ENCODE assay signal across 8 cellular contexts in the genomic region with DNA sequence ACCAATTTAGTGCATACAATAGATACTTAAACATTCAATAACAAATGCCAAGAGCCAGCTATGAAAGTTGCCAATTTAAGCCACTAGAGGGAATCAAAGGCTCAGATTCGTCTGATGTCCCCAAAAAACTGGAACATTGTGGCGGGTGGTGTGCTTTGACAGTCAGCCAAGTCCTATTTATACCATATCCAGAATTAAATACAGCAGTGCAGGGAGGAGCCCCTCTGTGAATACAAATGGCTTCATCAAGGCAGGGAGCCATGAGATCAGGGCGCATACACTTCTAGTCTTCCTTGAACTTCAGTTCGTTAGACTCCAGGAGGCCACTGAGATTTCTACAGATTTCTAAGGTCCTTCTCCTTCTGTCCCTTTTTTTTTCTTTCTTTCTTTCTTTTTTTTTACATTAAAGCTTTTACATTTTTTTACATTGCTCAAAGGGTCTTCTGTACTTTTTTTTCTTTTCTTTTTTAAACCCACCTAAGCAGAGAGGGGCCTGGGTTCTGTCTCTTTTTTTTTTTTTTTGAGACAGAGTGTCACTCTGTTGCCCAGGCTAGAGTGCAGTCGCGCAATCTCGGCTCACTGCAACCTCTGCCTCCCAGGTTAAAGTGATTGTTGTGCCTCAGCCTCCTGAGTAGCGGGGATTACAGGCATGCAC. TPM values are rescaled to one million over a fixed set of nuclear protein-coding genes. Genes with fewer than 3 reads are reported as not detected.
DNase-seq lines count a peak whose midpoint lies in the region; ATAC-seq and TF ChIP-seq lines count a peak whose summit lies in the region.

No MANE protein-coding gene starts in this region.

- H3K4me3 Mint-ChIP-seq in activated naive CD8-positive, alpha-beta T cell treated with anti-CD3 and anti-CD28 coated beads, Interleukin-2, amount 10 ng/mL, durations not matched to agents 7 days and 5 days, result no peak overlapping the region
- no peak overlapping the region for H3K4me3 Mint-ChIP-seq in glutamatergic neuron (ENCODE audit: unreplicated experiment)
- H3K4me3 Mint-ChIP-seq in T-helper 2 cell treated with Interferon-gamma antibody and Interleukin-4, amounts not matched to agents 5 μg/mL and 100 μg/mL, for 36 hours, result no peak overlapping the region

- no peak overlapping the region for H3K4ac ChIP-seq in trophoblast cell (ENCODE audit: low read depth, low read length)

- H2AFZ ChIP-seq in trophoblast cell (ENCODE audit: insufficient read depth, low read length, poor library complexity), result no peak overlapping the region

- no peak overlapping the region for H3K14ac ChIP-seq in trophoblast cell (ENCODE audit: low read length)

- H3K27ac ChIP-seq in trophoblast cell (ENCODE audit: low read depth, low read length), result no peak overlapping the region

- no peak overlapping the region for H3K9ac ChIP-seq in trophoblast cell (ENCODE audit: low read length)

- no peak overlapping the region for H4K12ac ChIP-seq in trophoblast cell (ENCODE audit: low read depth, low read length)

- TF ChIP-seq CTCF in glutamatergic neuron (IDR thresholded peaks at IDR 0.05; ENCODE audit: partially characterized antibody, unreplicated experiment), result peak; percentile 75

- H3K27me3 Mint-ChIP-seq in activated naive CD8-positive, alpha-beta T cell treated with anti-CD3 and anti-CD28 coated beads, Interleukin-2, amount 10 ng/mL, durations not matched to agents 7 days and 5 days, result peaks cover 9% of the 10 kb centered on the region
- H3K27me3 Mint-ChIP-seq in glutamatergic neuron (ENCODE audit: unreplicated experiment), result peaks cover 3% of the 10 kb centered on the region
- H3K27me3 Mint-ChIP-seq in T-helper 2 cell treated with Interferon-gamma antibody and Interleukin-4, amounts not matched to agents 5 μg/mL and 100 μg/mL, for 36 hours (ENCODE audit: low read depth), result peaks cover 5% of the 10 kb centered on the region

- H3K23ac ChIP-seq in trophoblast cell (ENCODE audit: low read length), result no peak overlapping the region

- ATAC-seq in activated naive CD8-positive, alpha-beta T cell treated with anti-CD3 and anti-CD28 coated beads, Interleukin-2, amount 10 ng/mL, durations not matched to agents 7 days and 5 days (ENCODE audit: low read depth), result peak; percentile 70
- no peak for ATAC-seq in HG02678 (IDR thresholded peaks at IDR 0.05; ENCODE audit: unreplicated experiment)

- H3K4me1 Mint-ChIP-seq in activated naive CD8-positive, alpha-beta T cell treated with anti-CD3 and anti-CD28 coated beads, Interleukin-2, amount 10 ng/mL, durations not matched to agents 7 days and 5 days, result peaks cover 13% of the 10 kb centered on the region
- H3K4me1 Mint-ChIP-seq in glutamatergic neuron (ENCODE audit: low read depth, unreplicated experiment), result peaks cover 5% of the 10 kb centered on the region
- peaks cover 16% of the 10 kb centered on the region for H3K4me1 Mint-ChIP-seq in T-helper 2 cell treated with Interferon-gamma antibody and Interleukin-4, amounts not matched to agents 5 μg/mL and 100 μg/mL, for 36 hours (ENCODE audit: low read depth)

- H3K18ac ChIP-seq in trophoblast cell (ENCODE audit: low read length), result no peak overlapping the region

- no peaks in the 10 kb centered on the region for H3K36me3 Mint-ChIP-seq in activated naive CD8-positive, alpha-beta T cell treated with anti-CD3 and anti-CD28 coated beads, Interleukin-2, amount 10 ng/mL, durations not matched to agents 7 days and 5 days
- H3K36me3 Mint-ChIP-seq in glutamatergic neuron (ENCODE audit: unreplicated experiment), result no peaks in the 10 kb centered on the region
- H3K36me3 Mint-ChIP-seq in T-helper 2 cell treated with Interferon-gamma antibody and Interleukin-4, amounts not matched to agents 5 μg/mL and 100 μg/mL, for 36 hours (ENCODE audit: low read depth), result no peaks in the 10 kb centered on the region

- H4K91ac ChIP-seq in trophoblast cell (ENCODE audit: low read depth, low read length), result no peak overlapping the region

- no CpG with 5 or more reads among the region's 8 CpGs for WGBS in trophoblast cell (ENCODE audit: extremely low coverage, insufficient coverage, insufficient read length)

- no peaks in the 10 kb centered on the region for H3K9me3 ChIP-seq in trophoblast cell (ENCODE audit: insufficient read depth, low read depth, low read length)

- no peak overlapping the region for H3K27ac Mint-ChIP-seq in activated naive CD8-positive, alpha-beta T cell treated with anti-CD3 and anti-CD28 coated beads, Interleukin-2, amount 10 ng/mL, durations not matched to agents 7 days and 5 days
- H3K27ac Mint-ChIP-seq in glutamatergic neuron (ENCODE audit: unreplicated experiment), result no peak overlapping the region
- H3K27ac Mint-ChIP-seq in T-helper 2 cell treated with Interferon-gamma antibody and Interleukin-4, amounts not matched to agents 5 μg/mL and 100 μg/mL, for 36 hours, result no peak overlapping the region

- POLR2A ChIA-PET in activated naive CD8-positive, alpha-beta T cell treated with anti-CD3 and anti-CD28 coated beads, Interleukin-2, amount 10 ng/mL, durations not matched to agents 7 days and 5 days (lab: Charles Lee), result interaction anchor here (0.7 to 3.1 kb wide), 7 partner anchors 35 to 158 kb away, joined by 3 to 27 read pairs (median 3); a partner anchor contains a TSS

- H3K27me3 ChIP-seq in trophoblast cell (ENCODE audit: insufficient read depth, low read length), result no peaks in the 10 kb centered on the region

- no peaks in the 10 kb centered on the region for H3K9me3 Mint-ChIP-seq in activated naive CD8-positive, alpha-beta T cell treated with anti-CD3 and anti-CD28 coated beads, Interleukin-2, amount 10 ng/mL, durations not matched to agents 7 days and 5 days
- no peaks in the 10 kb centered on the region for H3K9me3 Mint-ChIP-seq in glutamatergic neuron (ENCODE audit: unreplicated experiment)
- no peaks in the 10 kb centered on the region for H3K9me3 Mint-ChIP-seq in T-helper 2 cell treated with Interferon-gamma antibody and Interleukin-4, amounts not matched to agents 5 μg/mL and 100 μg/mL, for 36 hours

- H3K36me3 ChIP-seq in trophoblast cell (ENCODE audit: control insufficient read depth in 1 of 2, insufficient read depth in 2 of 2, low read length in 2 of 2), result no peaks in the 10 kb centered on the region

- H3K4me2 ChIP-seq in trophoblast cell (ENCODE audit: low read length), result no peak overlapping the region

- H3K4me1 ChIP-seq in trophoblast cell (ENCODE audit: control insufficient read depth in 1 of 2, insufficient read depth in 2 of 2, low read length in 2 of 2), result peaks cover 2% of the 10 kb centered on the region in 2 experiments

- H2BK5ac ChIP-seq in trophoblast cell (ENCODE audit: low read depth, low read length, poor library complexity), result no peak overlapping the region

- no peak overlapping the region for H4K8ac ChIP-seq in trophoblast cell (ENCODE audit: low read depth, low read length)

- H2BK120ac ChIP-seq in trophoblast cell (ENCODE audit: insufficient read depth, low read length, poor library complexity), result no peak overlapping the region

- no peak overlapping the region for H2AK5ac ChIP-seq in trophoblast cell (ENCODE audit: low read length)

- peak; percentile 64 for DNase-seq in DMS 273 treated with DMSO at 0.1 percent for 48 hours (lab: John Stamatoyannopoulos, UW)
- peak; percentile 70 for DNase-seq in HT1080 (ENCODE audit: low read depth)
- DNase-seq in NOMO-1 (lab: John Stamatoyannopoulos, UW; ENCODE audit: unreplicated experiment in 2 of 2), result peak; percentile 63 to 68
- DNase-seq in activated naive CD8-positive, alpha-beta T cell treated with anti-CD3 and anti-CD28 coated beads, Interleukin-2, amount 10 ng/mL, durations not matched to agents 7 days and 5 days, result no peak
- DNase-seq in glutamatergic neuron, result no peak
- DNase-seq in trophoblast cell, result peak; percentile 23 to 75
- DNase-seq in T-helper 2 cell treated with Interferon-gamma antibody and Interleukin-4, amounts not matched to agents 5 μg/mL and 100 μg/mL, for 36 hours (ENCODE audit: low spot score), result no peak

- no peaks in the 10 kb centered on the region for H3K79me2 ChIP-seq in trophoblast cell (ENCODE audit: control insufficient read depth, insufficient read depth, low read length, poor library complexity)

- no peak overlapping the region for H3K4me3 ChIP-seq in trophoblast cell (ENCODE audit: low read depth, low read length)

- H3K79me1 ChIP-seq in trophoblast cell (ENCODE audit: low read length), result no peaks in the 10 kb centered on the region

- H2BK12ac ChIP-seq in trophoblast cell (ENCODE audit: low read length), result no peak overlapping the region

RNA-seq across cellular contexts. Expression of a gene that starts 41.5 kb away (rescaled TPM):
- 5,006 and 6,052 TPM in 2 replicates for total RNA-seq in HT1080 (2014; rRNA removed; shearing (Covaris generic))
- polyA plus RNA-seq in HT1080 (2015; cell fraction: cytosol; rRNA removed), result 2,563 and 2,783 TPM in 2 replicates
- polyA plus RNA-seq in HT1080 (2015; cell fraction: nucleus; rRNA removed), result 4,802 and 5,461 TPM in 2 replicates
- 1,000 to 10,000 TPM; 1,098 to 1,132 TPM for total RNA-seq in activated naive CD8-positive, alpha-beta T cell treated with anti-CD3 and anti-CD28 coated beads, Interleukin-2, amount 10 ng/mL, durations not matched to agents 7 days and 5 days
- 1,228 TPM for total RNA-seq in glutamatergic neuron (ENCODE audit: unreplicated experiment)
- 930 and 947 TPM in 2 replicates for polyA plus RNA-seq in trophoblast cell (2013)

Comparison
In these comparisons a context has a peak if more than half of its experiments do, and no peak if none do; other contexts are left out.
1. DNase-seq: peak in DMS 273 treated with DMSO at 0.1 percent for 48 hours (single experiment), HT1080 (single experiment), NOMO-1 (2 of 2) and trophoblast cell (2 of 2); none in activated naive CD8-positive, alpha-beta T cell treated with anti-CD3 and anti-CD28 coated beads, Interleukin-2, amount 10 ng/mL, durations not matched to agents 7 days and 5 days (single experiment), glutamatergic neuron (single experiment) and T-helper 2 cell treated with Interferon-gamma antibody and Interleukin-4, amounts not matched to agents 5 μg/mL and 100 μg/mL, for 36 hours (single experiment).